ENCODE assay signal across 26 cellular contexts in genomic region chr9:35431467-35431866, GRCh38. TPM values are rescaled to one million over a fixed set of nuclear protein-coding genes. Genes with fewer than 3 reads are reported as not detected.
DNase-seq lines count a peak whose midpoint lies in the region; ATAC-seq, FAIRE-seq and TF ChIP-seq lines count a peak whose summit lies in the region.
"Had no signal": no experiment of that assay in that cellular context is flagged by ENCODE, and none has a peak within 500 bp of the region (broad histone marks: within the 10 kb centered on the region; RNA-seq: fewer than 3 reads in every experiment).

No MANE protein-coding gene starts in this region.

- ATAC-seq in GM19463 (IDR thresholded peaks at IDR 0.05; ENCODE audit: unreplicated experiment) = no peak
- ATAC-seq: A549 had no signal

- peaks cover 15% of the 10 kb centered on the region for H3K27me3 Mint-ChIP-seq in astrocyte (ENCODE audit: low read depth, unreplicated experiment)

- no peaks in the 10 kb centered on the region for H3K9me2 ChIP-seq in Karpas-422 (replicated peaks; ENCODE audit: insufficient read depth, low read length)

- H4K20me1 ChIP-seq in Karpas-422 (ENCODE audit: insufficient read depth, low read depth, low read length) = no peaks in the 10 kb centered on the region
- no peaks in the 10 kb centered on the region for H4K20me1 ChIP-seq in astrocyte (ENCODE audit: insufficient read depth, low read length)
- H4K20me1 ChIP-seq: BLaER1 treated with 17β-estradiol and CSF1 and Interleukin-3, amounts not matched to agents 10 nM and 100 nM had no signal

- no peaks in the 10 kb centered on the region for H3K9me3 ChIP-seq in Karpas-422 (ENCODE audit: low read length)
- no peaks in the 10 kb centered on the region for H3K9me3 ChIP-seq in astrocyte (ENCODE audit: insufficient read depth, low read depth, low read length)
- H3K9me3 ChIP-seq in SJCRH30 (replicated peaks) = no peaks in the 10 kb centered on the region; the same call in 1 of the 2 replicates
- H3K9me3 ChIP-seq: A549, BE2C had no signal

- FAIRE-seq in astrocyte (lab: Jason Lieb, UNC) = peak; percentile 34
- FAIRE-seq: D721Med, GM12891, GM18507, H1 had no signal

- no peak overlapping the region for H3K27ac ChIP-seq in Karpas-422 (ENCODE audit: low read length)
- H3K27ac ChIP-seq in astrocyte (ENCODE audit: low read depth, low read length) = no peak overlapping the region
- H3K27ac ChIP-seq in SJCRH30 = no peak overlapping the region
- H3K27ac ChIP-seq: A549; BLaER1 treated with 17β-estradiol and CSF1 and Interleukin-3, amounts not matched to agents 10 nM and 100 nM; GM23248 had no signal

- no peak for TF ChIP-seq CTCF in astrocyte (IDR thresholded peaks at IDR 0.05; ENCODE audit: insufficient read depth, low read depth, low read length)
- no peak for TF ChIP-seq CTCF in fibroblast of mammary gland (conservative IDR thresholded peaks at IDR 0.05; ENCODE audit: control insufficient read depth, insufficient read depth, low read depth, low read length)

- H3K4me3 ChIP-seq in Karpas-422 (ENCODE audit: low read length) (no peak overlapping the region), astrocyte (ENCODE audit: insufficient read depth, low read depth, low read length) (no peak overlapping the region), fibroblast of mammary gland (ENCODE audit: control insufficient read depth, low read depth, low read length) (no peak overlapping the region), SJCRH30 (no peak overlapping the region)
- H3K4me3 ChIP-seq: A549; BLaER1 treated with 17β-estradiol and CSF1 and Interleukin-3, amounts not matched to agents 10 nM and 100 nM; GM23248 had no signal

- H3K4me1 Mint-ChIP-seq in astrocyte (ENCODE audit: low read depth, unreplicated experiment) = no peaks in the 10 kb centered on the region
- H3K4me1 Mint-ChIP-seq: CD14-positive monocyte; CD8-positive, alpha-beta memory T cell had no signal

- no peak overlapping the region for H3K27ac Mint-ChIP-seq in astrocyte (ENCODE audit: unreplicated experiment)
- H3K27ac Mint-ChIP-seq: CD14-positive monocyte; CD4-positive, alpha-beta T cell; CD8-positive, alpha-beta memory T cell had no signal

- H3K79me2 ChIP-seq in Karpas-422 (ENCODE audit: low read length) (no peaks in the 10 kb centered on the region), astrocyte (ENCODE audit: insufficient read depth, low read length) (no peaks in the 10 kb centered on the region)

- H3K4me1 ChIP-seq in Karpas-422 (ENCODE audit: low read length) = no peaks in the 10 kb centered on the region
- no peaks in the 10 kb centered on the region for H3K4me1 ChIP-seq in astrocyte (ENCODE audit: insufficient read depth, low read length)
- H3K4me1 ChIP-seq in SJCRH30 = no peaks in the 10 kb centered on the region
- H3K4me1 ChIP-seq: A549; BE2C; BLaER1 treated with 17β-estradiol and CSF1 and Interleukin-3, amounts not matched to agents 10 nM and 100 nM had no signal

- H3K9ac ChIP-seq in Karpas-422 (ENCODE audit: low read length) (no peak overlapping the region), astrocyte (ENCODE audit: low read length) (no peak overlapping the region)
- H3K9ac ChIP-seq: BLaER1 treated with 17β-estradiol and CSF1 and Interleukin-3, amounts not matched to agents 10 nM and 100 nM; GM23248 had no signal

- H3K27me3 ChIP-seq in Karpas-422 (ENCODE audit: low read length) (no peaks in the 10 kb centered on the region), astrocyte (ENCODE audit: insufficient read depth, low read length) (no peaks in the 10 kb centered on the region), SJCRH30 (no peaks in the 10 kb centered on the region)
- H3K27me3 ChIP-seq: BLaER1 treated with 17β-estradiol and CSF1 and Interleukin-3, amounts not matched to agents 10 nM and 100 nM had no signal

- H2AFZ ChIP-seq in Karpas-422 (ENCODE audit: low read length) (no peak overlapping the region), astrocyte (ENCODE audit: low read depth, low read length) (no peak overlapping the region)
- H2AFZ ChIP-seq: GM23248 had no signal

- no peak overlapping the region for H3K4me2 ChIP-seq in Karpas-422 (ENCODE audit: low read depth, low read length, poor library complexity, severe bottlenecking)
- no peak overlapping the region for H3K4me2 ChIP-seq in astrocyte (ENCODE audit: low read length)
- H3K4me2 ChIP-seq: A549; BLaER1 treated with 17β-estradiol and CSF1 and Interleukin-3, amounts not matched to agents 10 nM and 100 nM had no signal

- DNase-seq in ELR (ENCODE audit: low read depth) (peak; percentile 7), Karpas-422 (peak; percentile 16), astrocyte (ENCODE audit: low read depth) (no peak), fibroblast of mammary gland (ENCODE audit: low read depth) (peak; percentile 11), SJCRH30 (no peak), NCI-H1105 (lab: John Stamatoyannopoulos, UW) (no peak)
- DNase-seq: 8988T; ACHN; AML-193; BE2C; CD4-positive, alpha-beta T cell; CD8-positive, alpha-beta memory T cell; DMS 273 treated with DMSO at 0.1 percent for 48 hours; DMS79; EL; GF-D8; GM23248; H7 had no signal

- H3K36me3 Mint-ChIP-seq in astrocyte (ENCODE audit: low read depth, unreplicated experiment) = no peaks in the 10 kb centered on the region
- H3K36me3 Mint-ChIP-seq: CD14-positive monocyte had no signal

- H3K36me3 ChIP-seq in Karpas-422 (ENCODE audit: insufficient read depth, low read length) = no peaks in the 10 kb centered on the region
- no peaks in the 10 kb centered on the region for H3K36me3 ChIP-seq in astrocyte (ENCODE audit: insufficient read depth, low read length)
- H3K36me3 ChIP-seq in SJCRH30 = no peaks in the 10 kb centered on the region
- H3K36me3 ChIP-seq: BE2C; BLaER1 treated with 17β-estradiol and CSF1 and Interleukin-3, amounts not matched to agents 10 nM and 100 nM had no signal

- H3K9me3 Mint-ChIP-seq in astrocyte (ENCODE audit: unreplicated experiment) = peaks cover 4% of the 10 kb centered on the region

- no peak overlapping the region for H3K4me3 Mint-ChIP-seq in astrocyte (ENCODE audit: unreplicated experiment)
- H3K4me3 Mint-ChIP-seq: CD14-positive monocyte; CD4-positive, alpha-beta T cell; CD8-positive, alpha-beta memory T cell had no signal

RNA-seq across cellular contexts. Expression of gene RUSC2, which starts 58.4 kb away (rescaled TPM):
- total RNA-seq in Karpas-422 (2014; rRNA removed; shearing (Covaris generic); ENCODE audit: low replicate concordance) = not detected in 2 replicates
- total RNA-seq in astrocyte = 63.8 and 67.4 TPM in 2 replicates
- 5.3 and 5.6 TPM in 2 replicates for total RNA-seq in SJCRH30 (2014; rRNA removed; shearing (Covaris generic))

Comparison
In these comparisons a context has a peak if more than half of its experiments do, and no peak if none do; other contexts are left out.
1. DNase-seq: peak in ELR (single experiment), Karpas-422 (single experiment) and fibroblast of mammary gland (single experiment); none in astrocyte (single experiment), SJCRH30 (0 of 2) and NCI-H1105 (single experiment).